25 cellular contexts compared by ENCODE assay signal in genomic region chr16:9909072-9909471, GRCh38.
"Had no signal": no experiment of that assay in that cellular context is flagged by ENCODE, and none has a peak within 500 bp of the region (broad histone marks: within the 10 kb centered on the region; RNA-seq: fewer than 3 reads in every experiment).

No MANE protein-coding gene starts in this region.

- H3K9me3 ChIP-seq: body of pancreas, colonic mucosa, lower lobe of right lung, right lobe of liver, thoracic aorta had no signal

- H3K36me3 ChIP-seq: cardiac muscle cell, colonic mucosa, lower lobe of right lung, right lobe of liver, thoracic aorta had no signal

- H3K4me1 ChIP-seq: body of pancreas, colonic mucosa, right lobe of liver had no signal

- H3K4me3 ChIP-seq: body of pancreas, cardiac muscle cell, colonic mucosa, lower lobe of right lung, right lobe of liver had no signal

- DNase-seq: activated B cell treated with CpG ODN at 0.5 μM for 24 hours; activated CD4-positive, alpha-beta T cell treated with anti-CD3 and anti-CD28 coated beads, Interleukin-2, amount 50 U/mL, for 1 hour; activated CD8-positive, alpha-beta memory T cell treated with anti-CD3 and anti-CD28 coated beads, Interleukin-2, amount 10 ng/mL, durations not matched to agents 7 days and 5 days; activated CD8-positive, alpha-beta T cell treated with anti-CD3 and anti-CD28 coated beads, Interleukin-2, amount 10 ng/mL, durations not matched to agents 7 days and 5 days; activated naive CD4-positive, alpha-beta T cell; activated T-cell treated with anti-CD3 and anti-CD28 coated beads, Interleukin-2, amount 50 U/mL, for 48 hours; colonic mucosa; foreskin fibroblast; hippocampal formation; immature natural killer cell; lower lobe of right lung; mesenchymal stem cell; naive thymus-derived CD8-positive, alpha-beta T cell; right lobe of liver; stimulated activated CD4-positive, alpha-beta T cell treated with anti-CD3 and anti-CD28 coated beads, Interleukin-12 subunit alpha, Interleukin-12 subunit beta, amount 100 ng/mL, for 4 hours; stimulated activated CD4-positive, alpha-beta T cell treated with anti-CD3 and anti-CD28 coated beads, Interleukin-4, amount 100 ng/mL, for 1 hour; stimulated activated naive CD8-positive, alpha-beta T cell treated with anti-CD3 and anti-CD28 coated beads, Interleukin-15, Interleukin-2, amounts not matched to agents 100 U/mL and 50 U/mL, for 24 hours; trophoblast cell had no signal

- H3K27me3 ChIP-seq: body of pancreas, cardiac muscle cell, colonic mucosa, right lobe of liver had no signal

- FAIRE-seq: endothelial cell of umbilical vein, urothelium cell line had no signal

- ATAC-seq: activated CD8-positive, alpha-beta memory T cell treated with anti-CD3 and anti-CD28 coated beads, Interleukin-2, amount 10 ng/mL, durations not matched to agents 7 days and 5 days; activated CD8-positive, alpha-beta T cell treated with anti-CD3 and anti-CD28 coated beads, Interleukin-2, amount 10 ng/mL, durations not matched to agents 7 days and 5 days; activated naive CD4-positive, alpha-beta T cell treated with anti-CD3 and anti-CD28 coated beads, Interleukin-2, amount 50 U/mL, for 72 hours; body of pancreas; left lobe of liver; naive thymus-derived CD8-positive, alpha-beta T cell; right lobe of liver; stimulated activated naive CD8-positive, alpha-beta T cell treated with anti-CD3 and anti-CD28 coated beads, Interleukin-15, Interleukin-2, amounts not matched to agents 100 U/mL and 50 U/mL, for 24 hours had no signal

- H3K27ac ChIP-seq: body of pancreas, cardiac muscle cell, colonic mucosa, lower lobe of right lung, right lobe of liver had no signal
